Comparison of ENCODE assay signal across 8 cellular contexts in the genomic region with DNA sequence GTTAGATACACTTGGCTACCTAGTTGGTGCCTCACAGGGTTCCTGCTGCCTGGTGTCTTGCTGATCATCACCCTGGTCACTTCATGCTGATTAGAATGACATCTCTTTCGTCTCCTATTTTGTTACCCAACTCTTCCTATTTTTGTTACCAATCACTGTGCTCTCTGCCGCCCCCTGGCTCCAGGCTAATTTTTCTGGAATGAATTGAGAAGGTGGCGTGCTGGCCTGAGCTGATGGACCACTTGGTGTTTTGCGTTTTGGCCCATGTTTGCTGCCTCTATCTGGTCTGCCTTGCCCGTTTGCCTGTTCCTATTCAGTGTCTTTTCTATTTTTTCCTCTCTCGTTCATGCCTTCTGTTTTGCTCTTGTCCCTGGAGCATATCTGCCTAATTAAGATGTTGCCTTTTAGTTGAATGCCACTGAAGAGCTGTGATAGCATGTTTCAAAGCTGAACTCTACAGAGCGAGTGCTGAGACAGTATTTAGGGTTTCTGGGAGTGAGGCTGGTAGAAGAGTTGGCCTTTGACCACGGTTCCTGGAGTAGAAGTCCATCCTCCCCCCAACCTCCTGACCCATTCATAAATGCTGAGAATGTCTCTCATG. TPM values are rescaled to one million over a fixed set of nuclear protein-coding genes. Genes with fewer than 3 reads are reported as not detected.
A peak's percentile ranks its signal among the peaks of the same experiment; 100 is the strongest.
DNase-seq lines count a peak whose midpoint lies in the region; ATAC-seq, FAIRE-seq and TF ChIP-seq lines count a peak whose summit lies in the region.

No MANE protein-coding gene starts in this region.

- no peak overlapping the region for H3K4me3 ChIP-seq in CD8-positive, alpha-beta T cell (ENCODE audit: low read depth, low read length)
- H3K4me3 ChIP-seq in esophagus squamous epithelium = no peak overlapping the region
- no peak overlapping the region for H3K4me3 ChIP-seq in pancreas

- peaks cover 20% of the 10 kb centered on the region for H3K4me1 Mint-ChIP-seq in CD8-positive, alpha-beta T cell (ENCODE audit: low read depth)
- peaks cover 36% of the 10 kb centered on the region for H3K4me1 Mint-ChIP-seq in activated CD4-positive, alpha-beta memory T cell treated with anti-CD3 and anti-CD28 coated beads for 36 hours (ENCODE audit: low read depth)

- peak; percentile 55 for ATAC-seq in CD8-positive, alpha-beta T cell
- ATAC-seq in pancreas = peak; percentile 35 to 65 (median 58)
- ATAC-seq in GM18511 (IDR thresholded peaks at IDR 0.05; ENCODE audit: unreplicated experiment) = no peak
- no peak for ATAC-seq in HG02970 (IDR thresholded peaks at IDR 0.05; ENCODE audit: low FRiP score, unreplicated experiment)

- intact Hi-C loops in CD8-positive, alpha-beta T cell (cut with DNase I, micrococcal nuclease) = loop anchor here in 1 of 2 experiments (1.0 to 2.0 kb wide), 2 partner anchors 22 to 171 kb away; no protein-coding TSS in a partner anchor
- intact Hi-C loops in activated CD4-positive, alpha-beta memory T cell treated with anti-CD3 and anti-CD28 coated beads for 36 hours (cut with micrococcal nuclease) = loop anchor here (1.0 kb wide), 1 partner anchor 21 kb away; no protein-coding TSS in a partner anchor
- intact Hi-C loops in esophagus squamous epithelium (cut with DNase I) = loop anchor here (10.0 kb wide), 1 partner anchor 170 kb away; the partner anchor contains the start of gene SYNGR1
- intact Hi-C loops in pancreas (cut with DNase I) = no loop called here

- CTCF ChIA-PET in CD8-positive, alpha-beta T cell (lab: Charles Lee) = interaction anchor here (0.7 to 6.5 kb wide), 18 partner anchors 9 to 530 kb away, joined by 3 to 65 read pairs (median 4); partner anchors contain the start of genes MIEF1 and TAB1
- CTCF ChIA-PET in activated CD4-positive, alpha-beta memory T cell treated with anti-CD3 and anti-CD28 coated beads for 36 hours (lab: Charles Lee) = interaction anchor here (0.6 to 5.9 kb wide), 14 partner anchors 9 to 523 kb away, joined by 3 to 71 read pairs (median 6); partner anchors contain the start of genes MIEF1 and RPS19BP1

- POLR2A ChIA-PET in CD8-positive, alpha-beta T cell (lab: Charles Lee) = interaction anchor here (0.5 to 1.1 kb wide), 3 partner anchors 15 to 369 kb away, joined by 3 to 7 read pairs (median 3); no protein-coding TSS in a partner anchor
- POLR2A ChIA-PET in activated CD4-positive, alpha-beta memory T cell treated with anti-CD3 and anti-CD28 coated beads for 36 hours (lab: Charles Lee) = interaction anchor here (1.0 to 2.3 kb wide), 3 partner anchors 9 to 17 kb away, joined by 3 to 5 read pairs (median 4); a partner anchor contains a TSS

- H3K36me3 ChIP-seq in CD8-positive, alpha-beta T cell (ENCODE audit: insufficient read depth, low read length) = peaks cover 40% of the 10 kb centered on the region
- peaks cover 3 to 83% (median 30%) of the 10 kb centered on the region in 3 donors for H3K36me3 ChIP-seq in esophagus squamous epithelium
- peaks cover 6 to 43% (median 33%) of the 10 kb centered on the region in 3 donors for H3K36me3 ChIP-seq in pancreas

- WGBS in esophagus squamous epithelium, 2 donors = 34 to 38% methylated on average over 8 of the region's 8 CpGs
- 37 to 42% methylated on average over 8 of the region's 8 CpGs for WGBS in pancreas, 2 donors

- H3K9me3 ChIP-seq in CD8-positive, alpha-beta T cell (ENCODE audit: low read length) = no peaks in the 10 kb centered on the region
- no peaks in the 10 kb centered on the region for H3K9me3 ChIP-seq in esophagus squamous epithelium
- H3K9me3 ChIP-seq in pancreas = no peaks in the 10 kb centered on the region

- DNase-seq in CD8-positive, alpha-beta T cell = peak in 4 of 7 experiments; percentile 36 to 61 (median 54)
- DNase-seq in KG1 (lab: John Stamatoyannopoulos, UW) (peak; percentile 59), esophagus squamous epithelium (lab: John Stamatoyannopoulos, UW) (no peak), pancreas (peak in 3 of 6 donors; percentile 32 to 82 (median 66)), 8988T (no peak)
- peak; percentile 67 for DNase-seq in activated CD4-positive, alpha-beta memory T cell treated with anti-CD3 and anti-CD28 coated beads for 36 hours

- H3K27me3 ChIP-seq in CD8-positive, alpha-beta T cell (ENCODE audit: insufficient read depth, low read length) = no peaks in the 10 kb centered on the region
- no peaks in the 10 kb centered on the region for H3K27me3 ChIP-seq in esophagus squamous epithelium
- no peaks in the 10 kb centered on the region for H3K27me3 ChIP-seq in pancreas

- TF ChIP-seq CTCF in CD8-positive, alpha-beta T cell (IDR thresholded peaks at IDR 0.05) = peak; percentile 67
- TF ChIP-seq CTCF in esophagus squamous epithelium (IDR thresholded peaks at IDR 0.05) (peak in 5 of 6 experiments; percentile 55 to 76 (median 66)), pancreas (IDR thresholded peaks at IDR 0.05) (peak; percentile 29 to 73 (median 60))

- FAIRE-seq in pancreas (lab: Jason Lieb, UNC) = no peak

- no peak overlapping the region for H3K27ac ChIP-seq in CD8-positive, alpha-beta T cell (ENCODE audit: low read depth, low read length)
- H3K27ac ChIP-seq in esophagus squamous epithelium (peak overlapping the region in 1 of 4 donors; percentile 24), pancreas (no peak overlapping the region)

- no peak for TF ChIP-seq POLR2A in esophagus squamous epithelium (IDR thresholded peaks at IDR 0.05)

- no peaks in the 10 kb centered on the region for H3K27me3 Mint-ChIP-seq in CD8-positive, alpha-beta T cell (ENCODE audit: low read depth)
- H3K27me3 Mint-ChIP-seq in activated CD4-positive, alpha-beta memory T cell treated with anti-CD3 and anti-CD28 coated beads for 36 hours = no peaks in the 10 kb centered on the region

- H3K36me3 Mint-ChIP-seq in CD8-positive, alpha-beta T cell = peaks cover 75% of the 10 kb centered on the region
- H3K36me3 Mint-ChIP-seq in activated CD4-positive, alpha-beta memory T cell treated with anti-CD3 and anti-CD28 coated beads for 36 hours = peaks cover 45% of the 10 kb centered on the region

- H3K4me3 Mint-ChIP-seq in CD8-positive, alpha-beta T cell = no peak overlapping the region
- no peak overlapping the region for H3K4me3 Mint-ChIP-seq in activated CD4-positive, alpha-beta memory T cell treated with anti-CD3 and anti-CD28 coated beads for 36 hours

- H3K27ac Mint-ChIP-seq in CD8-positive, alpha-beta T cell = no peak overlapping the region
- H3K27ac Mint-ChIP-seq in activated CD4-positive, alpha-beta memory T cell treated with anti-CD3 and anti-CD28 coated beads for 36 hours = peak overlapping the region; percentile 8

- no peaks in the 10 kb centered on the region for H3K9me3 Mint-ChIP-seq in CD8-positive, alpha-beta T cell
- H3K9me3 Mint-ChIP-seq in activated CD4-positive, alpha-beta memory T cell treated with anti-CD3 and anti-CD28 coated beads for 36 hours = no peaks in the 10 kb centered on the region

- H3K4me1 ChIP-seq in CD8-positive, alpha-beta T cell (ENCODE audit: insufficient read depth, low read length) = peaks cover 8% of the 10 kb centered on the region
- H3K4me1 ChIP-seq in esophagus squamous epithelium (peaks cover 7 to 27% (median 8%) of the 10 kb centered on the region in 3 donors), pancreas (peaks cover 0 to 10% (median 7%) of the 10 kb centered on the region in 3 donors)

RNA-seq across cellular contexts. Expression of gene ATF4, which starts 5.9 kb away (rescaled TPM):
- total RNA-seq in CD8-positive, alpha-beta T cell = 100 to 1,000 TPM; 327 to 329 TPM
- total RNA-seq in activated CD4-positive, alpha-beta memory T cell treated with anti-CD3 and anti-CD28 coated beads for 36 hours = 100 to 1,000 TPM; 437 to 455 TPM
- total RNA-seq in esophagus squamous epithelium (100 to 1,000 TPM; 170 to 288 (median 234) TPM), pancreas (100 to 1,000 TPM; 155 to 472 (median 217) TPM)
- polyA plus RNA-seq in pancreas = 100 to 1,000 TPM; 418 to 423 TPM

RNA-seq across cellular contexts. Expression of gene MIEF1, which starts 12.4 kb away (rescaled TPM):
- 10 to 100 TPM; 24.8 to 25.3 TPM for total RNA-seq in CD8-positive, alpha-beta T cell
- 10 to 100 TPM; 40.3 to 43.1 TPM for total RNA-seq in activated CD4-positive, alpha-beta memory T cell treated with anti-CD3 and anti-CD28 coated beads for 36 hours
- total RNA-seq in esophagus squamous epithelium (10 to 100 TPM; 21.4 to 34.2 (median 23.9) TPM), pancreas (10 to 100 TPM in 5 of 6 donors, 1 to 10 TPM in 1; 8.8 to 15.1 (median 12.7) TPM)
- polyA plus RNA-seq in pancreas = 1 to 10 TPM; 6.3 TPM

RNA-seq across cellular contexts. Expression of gene RPS19BP1, which starts 18.1 kb away (rescaled TPM):
- 10 to 100 TPM; 69.0 to 70.5 TPM for total RNA-seq in CD8-positive, alpha-beta T cell
- 10 to 100 TPM; 65.2 to 67.5 TPM for total RNA-seq in activated CD4-positive, alpha-beta memory T cell treated with anti-CD3 and anti-CD28 coated beads for 36 hours
- total RNA-seq in esophagus squamous epithelium (100 to 1,000 TPM in 1 of 4 donors, 10 to 100 TPM in 3; 70.9 to 109 (median 88.1) TPM), pancreas (10 to 100 TPM; 25.9 to 50.8 (median 33.7) TPM)
- polyA plus RNA-seq in pancreas = 100 to 1,000 TPM; 113 to 117 TPM

RNA-seq across cellular contexts. Expression of gene CACNA1I, which starts 56.1 kb away (rescaled TPM):
- total RNA-seq in CD8-positive, alpha-beta T cell = 1 to 10 TPM; 5.5 to 5.9 TPM
- total RNA-seq in activated CD4-positive, alpha-beta memory T cell treated with anti-CD3 and anti-CD28 coated beads for 36 hours = under 1 TPM; 0.36 to 0.57 TPM
- under 1 TPM; 0.12 to 0.38 (median 0.20) TPM for total RNA-seq in esophagus squamous epithelium
- total RNA-seq in pancreas = under 1 TPM; 0.04 to 0.09 (median 0.06) TPM
- under 1 TPM; 0.15 to 0.21 TPM for polyA plus RNA-seq in pancreas

RNA-seq across cellular contexts. Expression of gene MGAT3, which starts 57.7 kb away (rescaled TPM):
- total RNA-seq in CD8-positive, alpha-beta T cell = under 1 TPM in 1 of 2 experiments, not detected in 1; 0.05 TPM
- total RNA-seq in activated CD4-positive, alpha-beta memory T cell treated with anti-CD3 and anti-CD28 coated beads for 36 hours = under 1 TPM in 1 of 2 experiments, not detected in 1; 0.05 TPM
- total RNA-seq in esophagus squamous epithelium = 1 to 10 TPM in 1 of 4 donors, under 1 TPM in 3; 0.08 to 1.3 (median 0.62) TPM
- 1 to 10 TPM; 1.6 to 4.2 (median 2.5) TPM for total RNA-seq in pancreas
- 1 to 10 TPM; 1.5 to 1.9 TPM for polyA plus RNA-seq in pancreas

Comparison
In these comparisons a context has a peak if more than half of its experiments do, and no peak if none do; other contexts are left out.
1. ATAC-seq: peak in CD8-positive, alpha-beta T cell (single experiment) and pancreas (4 of 4); none in GM18511 (single experiment) and HG02970 (single experiment).
2. DNase-seq: peak in CD8-positive, alpha-beta T cell (4 of 7), KG1 (single experiment) and activated CD4-positive, alpha-beta memory T cell treated with anti-CD3 and anti-CD28 coated beads for 36 hours (single experiment); none in esophagus squamous epithelium (single experiment) and 8988T (single experiment).
3. intact Hi-C loops: an anchor here in activated CD4-positive, alpha-beta memory T cell treated with anti-CD3 and anti-CD28 coated beads for 36 hours (1.0 kb wide) and esophagus squamous epithelium (10.0 kb wide); none called in pancreas.
4. Peak in every context shown above with its lines, with median percentiles within 50 percentile points of each other: CTCF ChIP-seq.